ENCODE assay signal across 16 cellular contexts in genomic region chr9:96056221-96056620, GRCh38.
"Had no signal": no experiment of that assay in that cellular context is flagged by ENCODE, and none has a peak within 500 bp of the region (broad histone marks: within the 10 kb centered on the region; RNA-seq: fewer than 3 reads in every experiment).

No MANE protein-coding gene starts in this region.

- H3K4me3 Mint-ChIP-seq: activated CD4-positive, alpha-beta memory T cell treated with anti-CD3 and anti-CD28 coated beads for 36 hours; activated CD8-positive, alpha-beta memory T cell treated with anti-CD3 and anti-CD28 coated beads, Interleukin-2, amount 10 ng/mL, durations not matched to agents 7 days and 5 days; neural progenitor cell had no signal

- H3K27ac Mint-ChIP-seq: activated CD4-positive, alpha-beta memory T cell treated with anti-CD3 and anti-CD28 coated beads for 36 hours; neural progenitor cell had no signal

- H3K36me3 Mint-ChIP-seq: activated CD4-positive, alpha-beta memory T cell treated with anti-CD3 and anti-CD28 coated beads for 36 hours had no signal

- DNase-seq: activated CD4-positive, alpha-beta memory T cell treated with anti-CD3 and anti-CD28 coated beads for 36 hours; activated CD4-positive, alpha-beta T cell treated with anti-CD3 and anti-CD28 coated beads for 1 hour; activated CD8-positive, alpha-beta memory T cell treated with anti-CD3 and anti-CD28 coated beads, Interleukin-2, amount 10 ng/mL, durations not matched to agents 7 days and 5 days; activated naive CD4-positive, alpha-beta T cell treated with anti-CD3 and anti-CD28 coated beads, Interleukin-2, amount 50 U/mL, for 16 hours; activated T-cell treated with anti-CD3 and anti-CD28 coated beads, Interleukin-2, amount 50 U/mL, for 1 hour; amniotic stem cell; body of pancreas; colonic mucosa; gastrocnemius medialis; heart right ventricle; left cardiac atrium; sigmoid colon; stimulated activated CD4-positive, alpha-beta T cell treated with anti-CD3 and anti-CD28 coated beads, Interleukin-12 subunit alpha, Interleukin-12 subunit beta, amount 100 ng/mL, for 4 hours; stimulated activated CD4-positive, alpha-beta T cell treated with anti-CD3 and anti-CD28 coated beads, Interleukin-2, amount 100 ng/mL, for 24 hours; thyroid gland had no signal

- ATAC-seq: activated CD8-positive, alpha-beta memory T cell treated with anti-CD3 and anti-CD28 coated beads, Interleukin-2, amount 10 ng/mL, durations not matched to agents 7 days and 5 days; body of pancreas; gastrocnemius medialis; heart right ventricle; left cardiac atrium had no signal

- H3K27me3 Mint-ChIP-seq: activated CD4-positive, alpha-beta memory T cell treated with anti-CD3 and anti-CD28 coated beads for 36 hours; activated CD8-positive, alpha-beta memory T cell treated with anti-CD3 and anti-CD28 coated beads, Interleukin-2, amount 10 ng/mL, durations not matched to agents 7 days and 5 days had no signal
